ENCODE assay signal across 22 cellular contexts in the genomic region with DNA sequence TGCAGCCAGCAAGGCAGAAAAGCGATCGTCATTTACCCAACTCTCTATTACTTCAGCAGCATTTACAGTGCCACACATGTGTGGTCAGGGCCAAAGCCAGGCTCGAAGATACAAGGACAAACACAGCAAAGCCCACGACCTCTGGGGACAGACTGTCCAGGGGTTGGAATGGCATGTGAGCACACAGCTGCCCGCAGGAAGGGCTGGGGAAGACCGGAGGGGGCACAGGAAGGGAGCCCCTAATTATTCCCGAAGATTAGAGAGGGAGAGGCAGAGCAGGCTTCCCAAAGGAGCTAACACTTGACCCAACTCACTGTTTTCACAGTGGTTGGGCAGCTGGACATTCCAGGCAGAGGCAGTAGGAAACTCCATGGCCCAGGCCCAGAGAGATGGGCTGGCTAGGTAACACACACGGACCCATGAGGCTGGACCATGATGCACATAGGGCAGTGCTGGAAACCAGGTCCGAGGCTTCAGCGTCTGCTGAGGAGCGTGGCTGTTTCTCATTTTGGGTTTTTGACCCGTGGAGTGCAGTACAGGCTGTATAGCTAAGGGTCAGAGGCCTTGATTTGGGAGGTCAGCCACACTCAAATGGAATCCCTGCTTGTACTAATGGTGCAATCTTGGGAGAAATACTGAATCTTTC.
DNase-seq lines count a peak whose midpoint lies in the region; ATAC-seq and TF ChIP-seq lines count a peak whose summit lies in the region.
"Had no signal": no experiment of that assay in that cellular context is flagged by ENCODE, and none has a peak within 500 bp of the region (broad histone marks: within the 10 kb centered on the region; RNA-seq: fewer than 3 reads in every experiment).

No MANE protein-coding gene starts in this region.

- ATAC-seq in GM23338 (no peak), sciatic nerve (peak; percentile 48)
- no peak for ATAC-seq in activated naive CD8-positive, alpha-beta T cell treated with anti-CD3 and anti-CD28 coated beads, Interleukin-2, amount 10 ng/mL, durations not matched to agents 7 days and 5 days (ENCODE audit: low read depth)
- ATAC-seq: A549, heart left ventricle had no signal

- CTCF ChIA-PET in activated CD4-positive, alpha-beta T cell treated with anti-CD3 and anti-CD28 coated beads, Interleukin-2, amount 10 ng/mL, durations not matched to agents 7 days and 5 days (lab: Charles Lee) = interaction anchor here (1.1 to 2.9 kb wide), 3 partner anchors 10 to 25 kb away, joined by 3 to 10 read pairs (median 4); no protein-coding TSS in a partner anchor

- peaks cover 13% of the 10 kb centered on the region for H3K9me3 Mint-ChIP-seq in activated CD4-positive, alpha-beta T cell treated with anti-CD3 and anti-CD28 coated beads, Interleukin-2, amount 10 ng/mL, durations not matched to agents 7 days and 5 days
- no peaks in the 10 kb centered on the region; the same call in 2 of the 3 replicates for H3K9me3 Mint-ChIP-seq in GM23338
- no peaks in the 10 kb centered on the region for H3K9me3 Mint-ChIP-seq in activated naive CD8-positive, alpha-beta T cell treated with anti-CD3 and anti-CD28 coated beads, Interleukin-2, amount 10 ng/mL, durations not matched to agents 7 days and 5 days
- H3K9me3 Mint-ChIP-seq: immature natural killer cell had no signal

- H3K9me2 ChIP-seq in GM23338 (ENCODE audit: insufficient read depth) = 0 out of 2 replicates have a peak, but pooled peaks cover 3% of the 10 kb centered on the region

- in situ Hi-C loops in GM13977 (cut with MboI; ENCODE audit: low pct_unique_long_range_greater_than_20kb, low sequenced_read_pairs, unreplicated experiment) = no loop called here

- no peak overlapping the region for H2AFZ ChIP-seq in GM23338

- H3K79me2 ChIP-seq in GM23338 (replicated peaks; ENCODE audit: insufficient read depth) = no peaks in the 10 kb centered on the region

- no peak overlapping the region for H3K4me3 ChIP-seq in GM23338
- no peak overlapping the region for H3K4me3 ChIP-seq in esophagus squamous epithelium
- H3K4me3 ChIP-seq: A549, adrenal gland, breast epithelium, heart left ventricle, Peyer's patch, uterus had no signal

- H3K27ac Mint-ChIP-seq in activated CD4-positive, alpha-beta T cell treated with anti-CD3 and anti-CD28 coated beads, Interleukin-2, amount 10 ng/mL, durations not matched to agents 7 days and 5 days = peak overlapping the region; percentile 98
- peak overlapping the region; percentile 28; the same call in 1 of the 2 replicates for H3K27ac Mint-ChIP-seq in GM23338
- H3K27ac Mint-ChIP-seq in activated naive CD8-positive, alpha-beta T cell treated with anti-CD3 and anti-CD28 coated beads, Interleukin-2, amount 10 ng/mL, durations not matched to agents 7 days and 5 days = peak overlapping the region; percentile 89

- no peak for TF ChIP-seq POLR2A in esophagus squamous epithelium (IDR thresholded peaks at IDR 0.05)

- no peak for DNase-seq in activated CD4-positive, alpha-beta T cell treated with anti-CD3 and anti-CD28 coated beads, Interleukin-2, amount 10 ng/mL, durations not matched to agents 7 days and 5 days
- no peak for DNase-seq in activated CD4-positive, alpha-beta T cell treated with anti-CD3 and anti-CD28 coated beads for 1 hour
- no peak for DNase-seq in GM23338 (ENCODE audit: low spot score)
- DNase-seq in activated naive CD8-positive, alpha-beta T cell treated with anti-CD3 and anti-CD28 coated beads, Interleukin-2, amount 10 ng/mL, durations not matched to agents 7 days and 5 days = no peak
- DNase-seq in sciatic nerve (ENCODE audit: low spot score) = no peak
- DNase-seq in GM13977 (ENCODE audit: low spot score) = no peak
- DNase-seq in esophagus squamous epithelium (lab: John Stamatoyannopoulos, UW) = no peak
- no peak for DNase-seq in GOT3 (lab: John Stamatoyannopoulos, UW)
- DNase-seq: activated CD4-positive, CD25-positive, alpha-beta regulatory T cell; adrenal gland; BE2C; heart left ventricle; NCI-H1105 treated with DMSO at 0.1 percent for 48 hours; NCI-H2081 treated with DMSO at 0.1 percent for 48 hours; NCI-H510A; NK-92 treated with Interleukin-12 subunit alpha and Interleukin-12 subunit beta, amount 100 ng/mL, for 24 hours; Peyer's patch; stimulated activated CD4-positive, alpha-beta T cell treated with anti-CD3 and anti-CD28 coated beads, Interleukin-12 subunit alpha, Interleukin-12 subunit beta, amount 100 ng/mL, for 4 hours; uterus had no signal

- H3K4me3 Mint-ChIP-seq in activated CD4-positive, alpha-beta T cell treated with anti-CD3 and anti-CD28 coated beads, Interleukin-2, amount 10 ng/mL, durations not matched to agents 7 days and 5 days = no peak overlapping the region
- H3K4me3 Mint-ChIP-seq in GM23338 = no peak overlapping the region
- H3K4me3 Mint-ChIP-seq in activated naive CD8-positive, alpha-beta T cell treated with anti-CD3 and anti-CD28 coated beads, Interleukin-2, amount 10 ng/mL, durations not matched to agents 7 days and 5 days = no peak overlapping the region

- no peaks in the 10 kb centered on the region for H3K9me3 ChIP-seq in esophagus squamous epithelium
- H3K9me3 ChIP-seq: A549, adrenal gland, BE2C, breast epithelium, heart left ventricle, Peyer's patch, uterus had no signal

- 63 to 82% methylated on average over 10 of the region's 12 CpGs for WGBS in esophagus squamous epithelium, 2 donors

- no peaks in the 10 kb centered on the region for H3K27me3 Mint-ChIP-seq in activated CD4-positive, alpha-beta T cell treated with anti-CD3 and anti-CD28 coated beads, Interleukin-2, amount 10 ng/mL, durations not matched to agents 7 days and 5 days
- H3K27me3 Mint-ChIP-seq in GM23338 (ENCODE audit: insufficient read depth, low read depth, poor library complexity) = peaks cover 11% of the 10 kb centered on the region
- H3K27me3 Mint-ChIP-seq in activated naive CD8-positive, alpha-beta T cell treated with anti-CD3 and anti-CD28 coated beads, Interleukin-2, amount 10 ng/mL, durations not matched to agents 7 days and 5 days = no peaks in the 10 kb centered on the region

- H3K36me3 Mint-ChIP-seq in activated CD4-positive, alpha-beta T cell treated with anti-CD3 and anti-CD28 coated beads, Interleukin-2, amount 10 ng/mL, durations not matched to agents 7 days and 5 days (ENCODE audit: low read depth) = peaks cover 16% of the 10 kb centered on the region
- H3K36me3 Mint-ChIP-seq in GM23338 (ENCODE audit: low read depth) = no peaks in the 10 kb centered on the region; the same call in 2 of the 3 replicates
- no peaks in the 10 kb centered on the region for H3K36me3 Mint-ChIP-seq in activated naive CD8-positive, alpha-beta T cell treated with anti-CD3 and anti-CD28 coated beads, Interleukin-2, amount 10 ng/mL, durations not matched to agents 7 days and 5 days
- H3K36me3 Mint-ChIP-seq: immature natural killer cell had no signal

- H3K36me3 ChIP-seq in GM23338 (ENCODE audit: insufficient read depth) = no peaks in the 10 kb centered on the region
- H3K36me3 ChIP-seq in esophagus squamous epithelium = no peaks in the 10 kb centered on the region
- H3K36me3 ChIP-seq: adrenal gland, BE2C, breast epithelium, heart left ventricle, Peyer's patch, uterus had no signal

- POLR2A ChIA-PET in activated CD4-positive, alpha-beta T cell treated with anti-CD3 and anti-CD28 coated beads, Interleukin-2, amount 10 ng/mL, durations not matched to agents 7 days and 5 days (lab: Charles Lee) = no interaction called here
- POLR2A ChIA-PET in activated naive CD8-positive, alpha-beta T cell treated with anti-CD3 and anti-CD28 coated beads, Interleukin-2, amount 10 ng/mL, durations not matched to agents 7 days and 5 days (lab: Charles Lee) = interaction anchor here (0.9 to 3.5 kb wide), 7 partner anchors 8 to 296 kb away, joined by 3 to 28 read pairs (median 4); no protein-coding TSS in a partner anchor

- TF ChIP-seq CTCF in GM23338 (conservative IDR thresholded peaks at IDR 0.05; ENCODE audit: low read depth in 2 of 2) = no peak
- TF ChIP-seq CTCF in GM13977 (IDR thresholded peaks at IDR 0.05; ENCODE audit: extremely low read depth, insufficient read depth, missing control alignments) = no peak
- TF ChIP-seq CTCF in esophagus squamous epithelium (IDR thresholded peaks at IDR 0.05) = no peak

- H3K4me1 ChIP-seq in GM23338 (ENCODE audit: insufficient read depth) (peaks cover 17% of the 10 kb centered on the region), esophagus squamous epithelium (peaks cover 0 to 30% (median 3%) of the 10 kb centered on the region in 3 donors)
- H3K4me1 ChIP-seq: A549, BE2C, breast epithelium, uterus had no signal

- H3K27ac ChIP-seq in GM23338 (ENCODE audit: low read depth) (no peak overlapping the region), esophagus squamous epithelium (peak overlapping the region in 2 of 4 donors; percentile 21 to 52)
- H3K27ac ChIP-seq: A549, adrenal gland, breast epithelium, uterus had no signal

- intact Hi-C loops in sciatic nerve (cut with DNase I) (loop anchor here (10.0 kb wide), 1 partner anchor 178 kb away; a partner anchor contains a TSS), esophagus squamous epithelium (cut with DNase I) (no loop called here)

- no peak overlapping the region for H3K4me2 ChIP-seq in GM23338
- H3K4me2 ChIP-seq: A549 had no signal

- H3K27me3 ChIP-seq in GM23338 (ENCODE audit: insufficient read depth) = no peaks in the 10 kb centered on the region
- peaks cover 0 to 32% (median 0%) of the 10 kb centered on the region in 4 donors for H3K27me3 ChIP-seq in esophagus squamous epithelium
- H3K27me3 ChIP-seq: adrenal gland, breast epithelium, heart left ventricle, Peyer's patch, uterus had no signal

- H4K20me1 ChIP-seq in GM23338 (replicated peaks; ENCODE audit: insufficient read depth) = no peaks in the 10 kb centered on the region

- peaks cover 82% of the 10 kb centered on the region for H3K4me1 Mint-ChIP-seq in activated CD4-positive, alpha-beta T cell treated with anti-CD3 and anti-CD28 coated beads, Interleukin-2, amount 10 ng/mL, durations not matched to agents 7 days and 5 days
- H3K4me1 Mint-ChIP-seq in GM23338 = peaks cover 34% of the 10 kb centered on the region
- peaks cover 52% of the 10 kb centered on the region for H3K4me1 Mint-ChIP-seq in activated naive CD8-positive, alpha-beta T cell treated with anti-CD3 and anti-CD28 coated beads, Interleukin-2, amount 10 ng/mL, durations not matched to agents 7 days and 5 days

- H3F3A ChIP-seq in GM23338 (replicated peaks; ENCODE audit: low read depth) = no peaks in the 10 kb centered on the region

TF ChIP-seq in GM23338, 12 proteins besides CTCF, POLR2A, EP300 and RAD21 (continues in another document):
- TF ChIP-seq POLR2AphosphoS5 (IDR thresholded peaks at IDR 0.05; ENCODE audit: low read depth) (no peak), EZH2phosphoT487 (IDR thresholded peaks at IDR 0.05; ENCODE audit: unreplicated experiment) (no peak)

Comparison
In these comparisons a context has a peak if more than half of its experiments do, and no peak if none do; other contexts are left out.
1. H3K27ac Mint-ChIP-seq: peak in every context shown above with its lines; median percentile 98 in activated CD4-positive, alpha-beta T cell treated with anti-CD3 and anti-CD28 coated beads, Interleukin-2, amount 10 ng/mL, durations not matched to agents 7 days and 5 days; 89 in activated naive CD8-positive, alpha-beta T cell treated with anti-CD3 and anti-CD28 coated beads, Interleukin-2, amount 10 ng/mL, durations not matched to agents 7 days and 5 days; 28 in GM23338.